ENCODE assay signal across 20 cellular contexts in genomic region chr6:105804436-105804835, GRCh38.
A peak's percentile ranks its signal among the peaks of the same experiment; 100 is the strongest.
DNase-seq lines count a peak whose midpoint lies in the region; ATAC-seq and TF ChIP-seq lines count a peak whose summit lies in the region.
"Had no signal": no experiment of that assay in that cellular context is flagged by ENCODE, and none has a peak within 500 bp of the region (broad histone marks: within the 10 kb centered on the region; RNA-seq: fewer than 3 reads in every experiment).

No MANE protein-coding gene starts in this region.

- intact Hi-C loops in PC-3 (cut with micrococcal nuclease), result no loop called here

- H3K9me3 ChIP-seq in PC-3 (ENCODE audit: low read length) (no peaks in the 10 kb centered on the region), neural progenitor cell (ENCODE audit: low read depth) (no peaks in the 10 kb centered on the region)
- H3K9me3 ChIP-seq: esophagus muscularis mucosa had no signal

- H3K4me3 ChIP-seq in BJ (ENCODE audit: low read depth, low read length), result no peak overlapping the region
- no peak overlapping the region for H3K4me3 ChIP-seq in PC-3 (ENCODE audit: low read length)
- no peak overlapping the region for H3K4me3 ChIP-seq in choroid plexus epithelial cell (ENCODE audit: low read depth, low read length)
- no peak overlapping the region for H3K4me3 ChIP-seq in retinal pigment epithelial cell (ENCODE audit: low read length)
- H3K4me3 ChIP-seq in neural progenitor cell, result no peak overlapping the region
- H3K4me3 ChIP-seq: BLaER1 treated with 17β-estradiol and CSF1 and Interleukin-3, amounts not matched to agents 10 nM and 100 nM; coronary artery; esophagus muscularis mucosa had no signal

- H3K27ac Mint-ChIP-seq in activated T-cell treated with anti-CD3 and anti-CD28 coated beads, Interleukin-2, amount 50 U/mL, for 24 hours, result no peak overlapping the region
- no peak overlapping the region for H3K27ac Mint-ChIP-seq in neural progenitor cell
- H3K27ac Mint-ChIP-seq: activated naive CD8-positive, alpha-beta T cell treated with anti-CD3 and anti-CD28 coated beads, Interleukin-2, amount 50 U/mL, for 24 hours; activated T-cell treated with anti-CD3 and anti-CD28 coated beads, Interleukin-2, amount 50 U/mL, for 72 hours; natural killer cell; stimulated activated effector memory CD8-positive, alpha-beta T cell treated with anti-CD3 and anti-CD28 coated beads, Interleukin-12 subunit alpha, Interleukin-12 subunit beta, amount 100 ng/mL, for 72 hours had no signal

- H3K4me2 ChIP-seq in PC-3 (ENCODE audit: low read length), result peak overlapping the region; percentile 33; the same call in 1 of the 2 replicates
- H3K4me2 ChIP-seq in neural progenitor cell, result no peak overlapping the region

- no peaks in the 10 kb centered on the region for H3K36me3 Mint-ChIP-seq in activated T-cell treated with anti-CD3 and anti-CD28 coated beads, Interleukin-2, amount 50 U/mL, for 24 hours (ENCODE audit: low read depth)
- H3K36me3 Mint-ChIP-seq in neural progenitor cell, result no peaks in the 10 kb centered on the region
- H3K36me3 Mint-ChIP-seq: natural killer cell; stimulated activated effector memory CD8-positive, alpha-beta T cell treated with anti-CD3 and anti-CD28 coated beads, Interleukin-12 subunit alpha, Interleukin-12 subunit beta, amount 100 ng/mL, for 72 hours had no signal

- peaks cover 32% of the 10 kb centered on the region for H3K4me1 ChIP-seq in PC-3 (ENCODE audit: insufficient read depth, low read length)
- no peaks in the 10 kb centered on the region for H3K4me1 ChIP-seq in neural progenitor cell

- H3K9me3 Mint-ChIP-seq in activated T-cell treated with anti-CD3 and anti-CD28 coated beads, Interleukin-2, amount 50 U/mL, for 24 hours, result no peaks in the 10 kb centered on the region
- H3K9me3 Mint-ChIP-seq in neural progenitor cell, result no peaks in the 10 kb centered on the region
- H3K9me3 Mint-ChIP-seq: activated naive CD8-positive, alpha-beta T cell treated with anti-CD3 and anti-CD28 coated beads, Interleukin-2, amount 50 U/mL, for 24 hours; natural killer cell; stimulated activated effector memory CD8-positive, alpha-beta T cell treated with anti-CD3 and anti-CD28 coated beads, Interleukin-12 subunit alpha, Interleukin-12 subunit beta, amount 100 ng/mL, for 72 hours had no signal

- no peak overlapping the region for H3K4me3 Mint-ChIP-seq in activated T-cell treated with anti-CD3 and anti-CD28 coated beads, Interleukin-2, amount 50 U/mL, for 24 hours
- no peak overlapping the region for H3K4me3 Mint-ChIP-seq in neural progenitor cell
- H3K4me3 Mint-ChIP-seq: activated naive CD8-positive, alpha-beta T cell treated with anti-CD3 and anti-CD28 coated beads, Interleukin-2, amount 50 U/mL, for 24 hours; activated T-cell treated with anti-CD3 and anti-CD28 coated beads, Interleukin-2, amount 50 U/mL, for 72 hours; natural killer cell; stimulated activated effector memory CD8-positive, alpha-beta T cell treated with anti-CD3 and anti-CD28 coated beads, Interleukin-12 subunit alpha, Interleukin-12 subunit beta, amount 100 ng/mL, for 72 hours had no signal

- H3K27ac ChIP-seq in PC-3 (ENCODE audit: low read length), result peak overlapping the region; percentile 68
- H3K27ac ChIP-seq in neural progenitor cell, result no peak overlapping the region
- H3K27ac ChIP-seq: BLaER1 treated with 17β-estradiol and CSF1 and Interleukin-3, amounts not matched to agents 10 nM and 100 nM; coronary artery had no signal

- BruUV-seq in PC-3 (replicated peaks; lab: Mats Ljungman, UMichigan), result no TSS peak

- CTCF ChIA-PET in BJ (lab: Yijun Ruan, JAX), result interaction anchor here (1.0 to 1.4 kb wide), 2 partner anchors 25 to 31 kb away, joined by 3 to 4 read pairs; no protein-coding TSS in a partner anchor
- CTCF ChIA-PET in PC-3 (lab: Charles Lee), result no interaction called here

- H3K27me3 ChIP-seq in BJ (ENCODE audit: control insufficient read depth, insufficient read depth, low read length) (no peaks in the 10 kb centered on the region), PC-3 (ENCODE audit: low read length) (no peaks in the 10 kb centered on the region), neural progenitor cell (no peaks in the 10 kb centered on the region)
- H3K27me3 ChIP-seq: BLaER1 treated with 17β-estradiol and CSF1 and Interleukin-3, amounts not matched to agents 10 nM and 100 nM; esophagus muscularis mucosa had no signal

- no peak overlapping the region for H2AFZ ChIP-seq in PC-3 (ENCODE audit: low read length)
- H2AFZ ChIP-seq in neural progenitor cell (replicated peaks), result no peak overlapping the region

- H3K9ac ChIP-seq in PC-3 (ENCODE audit: low read length), result peak overlapping the region; percentile 24; the same call in 1 of the 2 replicates
- no peak overlapping the region for H3K9ac ChIP-seq in neural progenitor cell
- H3K9ac ChIP-seq: BLaER1 treated with 17β-estradiol and CSF1 and Interleukin-3, amounts not matched to agents 10 nM and 100 nM had no signal

- POLR2A ChIA-PET in BJ (lab: Charles Lee) (interaction anchor here (0.5 to 0.6 kb wide), 2 partner anchors 190 to 215 kb away, joined by 4 to 5 read pairs; no protein-coding TSS in a partner anchor), PC-3 (lab: Charles Lee; ENCODE audit: unreplicated experiment) (no interaction called here)

- H3F3A ChIP-seq in PC-3 (ENCODE audit: low read length, unreplicated experiment) (peaks cover 4% of the 10 kb centered on the region), neural progenitor cell (ENCODE audit: low read depth) (no peaks in the 10 kb centered on the region)

- DNase-seq in BJ (ENCODE audit: low read depth) (peak; percentile 46), PC-3 (peak; percentile 78), choroid plexus epithelial cell (ENCODE audit: low read depth) (peak; percentile 39), retinal pigment epithelial cell (ENCODE audit: low read depth) (peak; percentile 39), pons (ENCODE audit: low spot score) (no peak), neural progenitor cell (ENCODE audit: low spot score) (no peak)
- no peak for DNase-seq in activated T-cell treated with anti-CD3 and anti-CD28 coated beads, Interleukin-2, amount 50 U/mL, for 24 hours
- DNase-seq in stimulated activated naive CD4-positive, alpha-beta T cell (lab: John Stamatoyannopoulos, UW), result no peak
- DNase-seq: activated naive CD8-positive, alpha-beta T cell treated with anti-CD3 and anti-CD28 coated beads, Interleukin-2, amount 50 U/mL, for 24 hours; activated T-cell treated with anti-CD3 and anti-CD28 coated beads, Interleukin-2, amount 50 U/mL, for 72 hours; DMS79; natural killer cell; NK-92 treated with Interleukin-12 subunit alpha and Interleukin-12 subunit beta, amount 100 ng/mL, for 24 hours; retina; SIG-M5; T1000 had no signal

- ATAC-seq in PC-3, result peak; percentile 88
- ATAC-seq: activated naive CD8-positive, alpha-beta T cell treated with anti-CD3 and anti-CD28 coated beads, Interleukin-2, amount 50 U/mL, for 24 hours; activated T-cell treated with anti-CD3 and anti-CD28 coated beads, Interleukin-2, amount 50 U/mL, for 72 hours; natural killer cell; stimulated activated effector memory CD8-positive, alpha-beta T cell treated with anti-CD3 and anti-CD28 coated beads, Interleukin-12 subunit alpha, Interleukin-12 subunit beta, amount 100 ng/mL, for 72 hours had no signal

- H3K79me2 ChIP-seq in PC-3 (ENCODE audit: low read length) (no peaks in the 10 kb centered on the region), neural progenitor cell (ENCODE audit: low read depth) (no peaks in the 10 kb centered on the region)

- no peaks in the 10 kb centered on the region for H4K20me1 ChIP-seq in PC-3 (ENCODE audit: low read length)
- H4K20me1 ChIP-seq in neural progenitor cell (ENCODE audit: low read depth), result no peaks in the 10 kb centered on the region
- H4K20me1 ChIP-seq: BLaER1 treated with 17β-estradiol and CSF1 and Interleukin-3, amounts not matched to agents 10 nM and 100 nM had no signal

- H3K9me2 ChIP-seq in PC-3 (replicated peaks; ENCODE audit: low read length), result no peaks in the 10 kb centered on the region

- peaks cover 17% of the 10 kb centered on the region for H3K4me1 Mint-ChIP-seq in activated T-cell treated with anti-CD3 and anti-CD28 coated beads, Interleukin-2, amount 50 U/mL, for 24 hours (ENCODE audit: low read depth)
- H3K4me1 Mint-ChIP-seq in neural progenitor cell, result no peaks in the 10 kb centered on the region

- TF ChIP-seq CTCF in BJ (IDR thresholded peaks at IDR 0.05; ENCODE audit: insufficient read depth, low read depth, low read length), result no peak
- no peak for TF ChIP-seq CTCF in PC-3 (conservative IDR thresholded peaks at IDR 0.05; ENCODE audit: low read depth, low read length)
- no peak for TF ChIP-seq CTCF in choroid plexus epithelial cell (conservative IDR thresholded peaks at IDR 0.05; ENCODE audit: low read depth, low read length)
- no peak for TF ChIP-seq CTCF in retinal pigment epithelial cell (conservative IDR thresholded peaks at IDR 0.05; ENCODE audit: low read depth, low read length)
- no peak for TF ChIP-seq CTCF in neural progenitor cell (IDR thresholded peaks at IDR 0.05)

- H3K36me3 ChIP-seq in BJ (ENCODE audit: control insufficient read depth, insufficient read depth, low read length) (no peaks in the 10 kb centered on the region), PC-3 (ENCODE audit: low read depth, low read length) (no peaks in the 10 kb centered on the region), neural progenitor cell (no peaks in the 10 kb centered on the region)
- H3K36me3 ChIP-seq: BLaER1 treated with 17β-estradiol and CSF1 and Interleukin-3, amounts not matched to agents 10 nM and 100 nM; esophagus muscularis mucosa had no signal

- peaks cover 3% of the 10 kb centered on the region for H3K27me3 Mint-ChIP-seq in activated T-cell treated with anti-CD3 and anti-CD28 coated beads, Interleukin-2, amount 50 U/mL, for 24 hours
- H3K27me3 Mint-ChIP-seq in neural progenitor cell (ENCODE audit: insufficient read depth, low read depth), result no peaks in the 10 kb centered on the region

Comparison
In these comparisons a context has a peak if more than half of its experiments do, and no peak if none do; other contexts are left out.
1. DNase-seq: peak in BJ (single experiment), PC-3 (single experiment), choroid plexus epithelial cell (single experiment) and retinal pigment epithelial cell (single experiment); none in pons (single experiment), activated T-cell treated with anti-CD3 and anti-CD28 coated beads, Interleukin-2, amount 50 U/mL, for 24 hours (single experiment), stimulated activated naive CD4-positive, alpha-beta T cell (0 of 6) and neural progenitor cell (single experiment).